Comparison of ENCODE assay signal across 9 cellular contexts in the genomic region with DNA sequence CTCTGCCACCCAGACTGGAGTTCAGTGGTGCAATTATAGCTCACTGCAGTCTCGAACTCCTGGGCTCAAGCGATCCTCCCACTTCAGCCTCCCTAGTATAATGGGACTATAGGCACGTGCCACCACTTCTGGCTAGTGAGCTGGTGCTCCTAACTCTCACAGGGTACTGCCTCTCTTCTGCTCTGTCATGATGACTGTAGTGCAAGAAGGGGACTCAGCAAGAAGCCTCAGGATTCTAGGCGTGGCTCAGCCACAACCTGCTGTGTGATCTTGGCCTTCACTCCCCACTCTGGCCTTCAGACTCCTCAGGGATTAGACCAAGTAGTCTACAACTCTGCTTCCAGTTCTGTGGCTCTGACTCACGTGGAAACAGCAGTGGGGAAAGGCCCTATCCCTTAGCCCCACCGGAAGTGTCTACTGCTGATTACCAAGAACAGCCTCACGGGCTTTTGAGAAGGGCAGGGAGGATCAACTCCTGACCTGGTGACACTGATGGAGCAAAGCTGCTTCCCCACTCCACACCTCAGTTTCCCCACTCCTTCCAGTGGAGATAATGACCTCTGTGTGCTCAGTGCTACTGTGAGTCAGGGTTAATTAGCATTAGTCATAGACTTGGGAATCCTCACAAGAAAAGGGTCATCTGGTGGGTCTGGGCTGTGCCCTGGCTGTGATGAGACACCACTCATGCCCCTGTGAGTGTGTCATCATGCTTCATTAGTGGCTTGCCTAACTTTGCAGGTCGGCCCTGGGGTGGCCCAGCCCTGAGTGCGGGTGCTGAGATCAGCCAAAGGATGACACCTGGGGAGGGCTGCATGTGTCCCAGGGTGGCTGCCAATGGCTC. TPM values are rescaled to one million over a fixed set of nuclear protein-coding genes. Genes with fewer than 3 reads are reported as not detected.
A peak's percentile ranks its signal among the peaks of the same experiment; 100 is the strongest.
DNase-seq lines count a peak whose midpoint lies in the region; ATAC-seq, FAIRE-seq and TF ChIP-seq lines count a peak whose summit lies in the region.
"Had no signal": no experiment of that assay in that cellular context is flagged by ENCODE, and none has a peak within 500 bp of the region (broad histone marks: within the 10 kb centered on the region; RNA-seq: fewer than 3 reads in every experiment).

No MANE protein-coding gene starts in this region.

- H3K4me3 Mint-ChIP-seq in CD8-positive, alpha-beta memory T cell, result no peak overlapping the region
- H3K4me3 Mint-ChIP-seq in activated T-helper 2 cell treated with anti-CD3 and anti-CD28 coated beads, Interferon-gamma antibody, Interleukin-2, Interleukin-4, amounts not matched to agents 10 μg/mL and 5 μg/mL and 100 μg/mL, durations not matched to agents 14 hours and 24 hours and 36 hours (ENCODE audit: low read depth), result no peak overlapping the region
- no peak overlapping the region for H3K4me3 Mint-ChIP-seq in neural progenitor cell
- H3K4me3 Mint-ChIP-seq: nephron had no signal

- H3K27me3 ChIP-seq in CD8-positive, alpha-beta memory T cell (ENCODE audit: insufficient read depth, low read length, poor library complexity, severe bottlenecking), result no peaks in the 10 kb centered on the region
- no peaks in the 10 kb centered on the region for H3K27me3 ChIP-seq in keratinocyte (ENCODE audit: control insufficient read depth, extremely low read depth, insufficient read depth, low read length)
- H3K27me3 ChIP-seq in vagina, result no peaks in the 10 kb centered on the region
- no peaks in the 10 kb centered on the region for H3K27me3 ChIP-seq in neural progenitor cell

- no peak overlapping the region for H3K27ac Mint-ChIP-seq in CD8-positive, alpha-beta memory T cell
- peak overlapping the region; percentile 76 for H3K27ac Mint-ChIP-seq in activated T-helper 2 cell treated with anti-CD3 and anti-CD28 coated beads, Interferon-gamma antibody, Interleukin-2, Interleukin-4, amounts not matched to agents 10 μg/mL and 5 μg/mL and 100 μg/mL, durations not matched to agents 14 hours and 24 hours and 36 hours
- no peak overlapping the region for H3K27ac Mint-ChIP-seq in neural progenitor cell

- DNase-seq in CD8-positive, alpha-beta memory T cell, result no peak
- DNase-seq in HK-2 (ENCODE audit: unreplicated experiment), result peak; percentile 90
- DNase-seq in activated T-helper 2 cell treated with anti-CD3 and anti-CD28 coated beads, Interferon-gamma antibody, Interleukin-2, Interleukin-4, amounts not matched to agents 10 μg/mL and 5 μg/mL and 100 μg/mL, durations not matched to agents 14 hours and 24 hours and 36 hours (ENCODE audit: low spot score), result no peak
- DNase-seq in keratinocyte (ENCODE audit: low read depth, low spot score), result peak; percentile 98
- no peak for DNase-seq in vagina (ENCODE audit: extremely low spot score in 2 of 2)
- no peak for DNase-seq in neural progenitor cell (ENCODE audit: low spot score)
- no peak for DNase-seq in iPS-NIHi11 (ENCODE audit: low spot score)

- peak overlapping the region; percentile 27 for H3K27ac ChIP-seq in CD8-positive, alpha-beta memory T cell (ENCODE audit: low read depth, low read length)
- H3K27ac ChIP-seq in keratinocyte (ENCODE audit: control insufficient read depth, insufficient read depth, low read length) (peak overlapping the region; percentile 93), vagina (peak overlapping the region; percentile 20), neural progenitor cell (no peak overlapping the region)

- H3K4me1 Mint-ChIP-seq in CD8-positive, alpha-beta memory T cell, result peaks cover 2 to 4% (median 3%) of the 10 kb centered on the region in 3 donors
- peaks cover 7% of the 10 kb centered on the region for H3K4me1 Mint-ChIP-seq in activated T-helper 2 cell treated with anti-CD3 and anti-CD28 coated beads, Interferon-gamma antibody, Interleukin-2, Interleukin-4, amounts not matched to agents 10 μg/mL and 5 μg/mL and 100 μg/mL, durations not matched to agents 14 hours and 24 hours and 36 hours (ENCODE audit: low read depth)
- H3K4me1 Mint-ChIP-seq in neural progenitor cell, result peaks cover 5% of the 10 kb centered on the region

- H3K27me3 Mint-ChIP-seq in CD8-positive, alpha-beta memory T cell, result no peaks in the 10 kb centered on the region
- H3K27me3 Mint-ChIP-seq in activated T-helper 2 cell treated with anti-CD3 and anti-CD28 coated beads, Interferon-gamma antibody, Interleukin-2, Interleukin-4, amounts not matched to agents 10 μg/mL and 5 μg/mL and 100 μg/mL, durations not matched to agents 14 hours and 24 hours and 36 hours (ENCODE audit: low read depth), result no peaks in the 10 kb centered on the region
- H3K27me3 Mint-ChIP-seq in neural progenitor cell (ENCODE audit: insufficient read depth, low read depth), result peaks cover under 1% of the 10 kb centered on the region

- H3K9me3 Mint-ChIP-seq in CD8-positive, alpha-beta memory T cell, result no peaks in the 10 kb centered on the region
- no peaks in the 10 kb centered on the region for H3K9me3 Mint-ChIP-seq in activated T-helper 2 cell treated with anti-CD3 and anti-CD28 coated beads, Interferon-gamma antibody, Interleukin-2, Interleukin-4, amounts not matched to agents 10 μg/mL and 5 μg/mL and 100 μg/mL, durations not matched to agents 14 hours and 24 hours and 36 hours
- no peaks in the 10 kb centered on the region for H3K9me3 Mint-ChIP-seq in neural progenitor cell
- H3K9me3 Mint-ChIP-seq: nephron had no signal

- H4K20me1 ChIP-seq in keratinocyte (ENCODE audit: control insufficient read depth, extremely low read depth, insufficient read depth, low read length) (no peaks in the 10 kb centered on the region), neural progenitor cell (ENCODE audit: low read depth) (no peaks in the 10 kb centered on the region)

- H3K4me2 ChIP-seq in keratinocyte (ENCODE audit: control insufficient read depth, extremely low read depth, insufficient read depth, low read depth, low read length), result peak overlapping the region; percentile 71
- H3K4me2 ChIP-seq in neural progenitor cell, result no peak overlapping the region

- FAIRE-seq in keratinocyte (lab: Jason Lieb, UNC), result peak; percentile 81

- H3K4me1 ChIP-seq in CD8-positive, alpha-beta memory T cell (ENCODE audit: insufficient read depth, low read length), result no peaks in the 10 kb centered on the region
- H3K4me1 ChIP-seq in keratinocyte (ENCODE audit: control insufficient read depth, extremely low read depth, insufficient read depth, low read length) (peaks cover 24% of the 10 kb centered on the region), vagina (no peaks in the 10 kb centered on the region), neural progenitor cell (peaks cover 4% of the 10 kb centered on the region)

- H3K36me3 ChIP-seq in CD8-positive, alpha-beta memory T cell (ENCODE audit: insufficient read depth, low read length), result no peaks in the 10 kb centered on the region
- H3K36me3 ChIP-seq in keratinocyte (ENCODE audit: control insufficient read depth in 2 of 2, extremely low read depth in 1 of 2, insufficient read depth in 2 of 2, low read length in 2 of 2), result no peaks in the 10 kb centered on the region
- no peaks in the 10 kb centered on the region for H3K36me3 ChIP-seq in vagina
- no peaks in the 10 kb centered on the region for H3K36me3 ChIP-seq in neural progenitor cell

- dilution Hi-C loops in keratinocyte (cut with MboI; ENCODE audit: extremely low pct_ligation_motif_present, low sequenced_read_pairs), result no loop called here

- H3K36me3 Mint-ChIP-seq in CD8-positive, alpha-beta memory T cell, result peaks cover 0 to 1% (median 0%) of the 10 kb centered on the region in 3 donors
- H3K36me3 Mint-ChIP-seq in activated T-helper 2 cell treated with anti-CD3 and anti-CD28 coated beads, Interferon-gamma antibody, Interleukin-2, Interleukin-4, amounts not matched to agents 10 μg/mL and 5 μg/mL and 100 μg/mL, durations not matched to agents 14 hours and 24 hours and 36 hours (ENCODE audit: low read depth), result no peaks in the 10 kb centered on the region
- no peaks in the 10 kb centered on the region for H3K36me3 Mint-ChIP-seq in neural progenitor cell

- H3K9me3 ChIP-seq in CD8-positive, alpha-beta memory T cell (ENCODE audit: low read length), result no peaks in the 10 kb centered on the region
- H3K9me3 ChIP-seq in keratinocyte (ENCODE audit: control insufficient read depth, low read depth, low read length) (no peaks in the 10 kb centered on the region), vagina (no peaks in the 10 kb centered on the region), neural progenitor cell (ENCODE audit: low read depth) (no peaks in the 10 kb centered on the region)

- TF ChIP-seq CTCF in keratinocyte (optimal IDR thresholded peaks at IDR 0.05 in 1 of 3, IDR thresholded peaks at IDR 0.05 in 1 of 3, conservative IDR thresholded peaks at IDR 0.05 in 1 of 3; ENCODE audit: extremely low read depth in 1 of 3, insufficient read depth in 2 of 3, low read length in 3 of 3) (no peak), vagina (IDR thresholded peaks at IDR 0.05) (no peak), neural progenitor cell (IDR thresholded peaks at IDR 0.05) (no peak)

- H3K9me1 ChIP-seq in keratinocyte (ENCODE audit: control insufficient read depth, extremely low read depth, insufficient read depth, low read length), result peaks cover 3% of the 10 kb centered on the region

- no peak overlapping the region for H3K4me3 ChIP-seq in CD8-positive, alpha-beta memory T cell (ENCODE audit: low read length)
- H3K4me3 ChIP-seq in keratinocyte (ENCODE audit: control insufficient read depth in 2 of 3, extremely low read depth in 1 of 3, insufficient read depth in 2 of 3, low read depth in 1 of 3, low read length in 3 of 3), result no peak overlapping the region
- no peak overlapping the region for H3K4me3 ChIP-seq in vagina
- no peak overlapping the region for H3K4me3 ChIP-seq in neural progenitor cell

- POLR2A ChIA-PET in CD8-positive, alpha-beta memory T cell (lab: Charles Lee), result interaction anchor here (0.6 kb wide), 1 partner anchor 30 kb away, joined by 3 read pairs; no protein-coding TSS in a partner anchor

- CTCF ChIA-PET in CD8-positive, alpha-beta memory T cell (lab: Charles Lee), result interaction anchor here (0.6 to 4.7 kb wide), 18 partner anchors 7 to 791 kb away, joined by 3 to 32 read pairs (median 4); no protein-coding TSS in a partner anchor

- ATAC-seq in GM19438 (IDR thresholded peaks at IDR 0.05; ENCODE audit: low read depth, unreplicated experiment), result peak; percentile 60

- intact Hi-C loops in activated T-helper 2 cell treated with anti-CD3 and anti-CD28 coated beads, Interferon-gamma antibody, Interleukin-2, Interleukin-4, amounts not matched to agents 10 μg/mL and 5 μg/mL and 100 μg/mL, durations not matched to agents 14 hours and 24 hours and 36 hours (cut with micrococcal nuclease), result loop anchor here (1.0 to 10.0 kb wide), 3 partner anchors 58 to 355 kb away; a partner anchor contains a TSS
- intact Hi-C loops in vagina (cut with DNase I), result loop anchor here (10.0 kb wide), 1 partner anchor 185 kb away; no protein-coding TSS in a partner anchor

- H3K79me2 ChIP-seq in keratinocyte (ENCODE audit: control insufficient read depth, insufficient read depth, low read length), result no peaks in the 10 kb centered on the region
- no peaks in the 10 kb centered on the region for H3K79me2 ChIP-seq in neural progenitor cell (ENCODE audit: low read depth)

- H3K9ac ChIP-seq in keratinocyte (ENCODE audit: control insufficient read depth, extremely low read depth, insufficient read depth, low read length), result peak overlapping the region; percentile 69
- no peak overlapping the region for H3K9ac ChIP-seq in neural progenitor cell

- peak overlapping the region; percentile 17 for H2AFZ ChIP-seq in keratinocyte (ENCODE audit: control insufficient read depth, low read length)
- H2AFZ ChIP-seq in neural progenitor cell (replicated peaks), result no peak overlapping the region

- peaks cover 6% of the 10 kb centered on the region for H3F3A ChIP-seq in neural progenitor cell (ENCODE audit: low read depth)

- TF ChIP-seq POLR2A in vagina (IDR thresholded peaks at IDR 0.05), result no peak

RNA-seq across cellular contexts. Expression of a gene that starts 41.1 kb away (rescaled TPM):
- total RNA-seq in CD8-positive, alpha-beta memory T cell, result 10 to 100 TPM; 27.4 to 28.0 TPM
- 10.5 TPM for polyA plus RNA-seq in CD8-positive, alpha-beta memory T cell
- 26.4 and 26.6 TPM in 2 replicates for total RNA-seq in activated T-helper 2 cell treated with anti-CD3 and anti-CD28 coated beads, Interferon-gamma antibody, Interleukin-2, Interleukin-4, amounts not matched to agents 10 μg/mL and 5 μg/mL and 100 μg/mL, durations not matched to agents 14 hours and 24 hours and 36 hours
- polyA plus RNA-seq in keratinocyte, result 16.6 to 23.7 TPM (median 20.3 TPM) in 3 replicates
- polyA plus RNA-seq in keratinocyte (2011; ENCODE audit: low read depth), result 4.5 TPM
- 16.0 and 19.8 TPM in 2 replicates for polyA plus RNA-seq in keratinocyte (2011; cell fraction: cytosol; rRNA removed)
- polyA plus RNA-seq in keratinocyte (2011; cell fraction: nucleus; rRNA removed), result 24.6 and 29.8 TPM in 2 replicates
- polyA plus RNA-seq in keratinocyte (2012; ENCODE audit: low replicate concordance), result 8.7 and 16.6 TPM in 2 replicates
- 16.6 to 18.4 TPM (median 17.5 TPM) in 3 replicates for polyA minus RNA-seq in keratinocyte
- polyA minus RNA-seq in keratinocyte (2011; cell fraction: cytosol; rRNA and poly(A)+ RNA removed), result 9.6 TPM
- polyA minus RNA-seq in keratinocyte (2011; cell fraction: nucleus; rRNA and poly(A)+ RNA removed), result 12.7 and 21.0 TPM in 2 replicates
- total RNA-seq in vagina, result 10.1 TPM
- 26.9 and 32.3 TPM in 2 replicates for total RNA-seq in neural progenitor cell (ENCODE audit: low replicate concordance)

RNA-seq across cellular contexts. Expression of a gene that starts 57.3 kb away (rescaled TPM):
- 10 to 100 TPM; 15.3 to 21.5 TPM for total RNA-seq in CD8-positive, alpha-beta memory T cell
- 45.2 TPM for polyA plus RNA-seq in CD8-positive, alpha-beta memory T cell
- 16.4 and 23.9 TPM in 2 replicates for total RNA-seq in activated T-helper 2 cell treated with anti-CD3 and anti-CD28 coated beads, Interferon-gamma antibody, Interleukin-2, Interleukin-4, amounts not matched to agents 10 μg/mL and 5 μg/mL and 100 μg/mL, durations not matched to agents 14 hours and 24 hours and 36 hours
- 83.7 to 130 TPM (median 100 TPM) in 3 replicates for polyA plus RNA-seq in keratinocyte
- 217 TPM for polyA plus RNA-seq in keratinocyte (2011; ENCODE audit: low read depth)
- polyA plus RNA-seq in keratinocyte (2011; cell fraction: cytosol; rRNA removed), result 112 and 283 TPM in 2 replicates
- 208 and 215 TPM in 2 replicates for polyA plus RNA-seq in keratinocyte (2011; cell fraction: nucleus; rRNA removed)
- 66.1 and 86.4 TPM in 2 replicates for polyA plus RNA-seq in keratinocyte (2012; ENCODE audit: low replicate concordance)
- 46.9 to 97.5 TPM (median 79.6 TPM) in 3 replicates for polyA minus RNA-seq in keratinocyte
- 57.2 TPM for polyA minus RNA-seq in keratinocyte (2011; cell fraction: cytosol; rRNA and poly(A)+ RNA removed)
- polyA minus RNA-seq in keratinocyte (2011; cell fraction: nucleus; rRNA and poly(A)+ RNA removed), result 60.1 and 145 TPM in 2 replicates
- total RNA-seq in vagina (68.5 TPM), neural progenitor cell (ENCODE audit: low replicate concordance) (84.1 and 114 TPM in 2 replicates)

Comparison
In these comparisons a context has a peak if more than half of its experiments do, and no peak if none do; other contexts are left out.
1. DNase-seq: peak in HK-2 (single experiment) and keratinocyte (single experiment); none in CD8-positive, alpha-beta memory T cell (0 of 5), activated T-helper 2 cell treated with anti-CD3 and anti-CD28 coated beads, Interferon-gamma antibody, Interleukin-2, Interleukin-4, amounts not matched to agents 10 μg/mL and 5 μg/mL and 100 μg/mL, durations not matched to agents 14 hours and 24 hours and 36 hours (single experiment), vagina (0 of 2), neural progenitor cell (single experiment) and iPS-NIHi11 (single experiment).